ENCODE assay signal across 1 cellular context in genomic region chr10:3825244-3825643, GRCh38.
A peak's percentile ranks its signal among the peaks of the same experiment; 100 is the strongest.
TF ChIP-seq lines count a peak whose summit lies in the region.

No MANE protein-coding gene starts in this region.

TF ChIP-seq in K562, 482 proteins besides CTCF, POLR2A, EP300 and RAD21 (continued from another document):
- TF ChIP-seq SNRNP70 (optimal IDR thresholded peaks at IDR 0.05; ENCODE audit: low read depth, low read length) (no peak), UBTF (IDR thresholded peaks at IDR 0.05; ENCODE audit: borderline replicate concordance in 1 of 2, low read depth in 2 of 2, low read length in 2 of 2) (0 out of 4 replicates have a peak, but pooled peaks of 1 of the 2 experiments have one; percentile 47), ZNF766 (CRISPR knock-in tag; conservative IDR thresholded peaks at IDR 0.05) (0 out of 2 replicates have a peak, but pooled peaks have one; percentile 27), CBFA2T3 (IDR thresholded peaks at IDR 0.05) (peak; percentile 68), ZBTB26 (CRISPR knock-in tag; IDR thresholded peaks at IDR 0.05) (no peak), ETS2 (tag; IDR thresholded peaks at IDR 0.05; ENCODE audit: borderline replicate concordance, poor library complexity, severe bottlenecking) (no peak), SMARCA4 (IDR thresholded peaks at IDR 0.05) (peak; percentile 41; the same call in 1 of the 2 replicates), ZNF639 (CRISPR knock-in tag; conservative IDR thresholded peaks at IDR 0.05 in 1 of 2, IDR thresholded peaks at IDR 0.05 in 1 of 2) (0 out of 4 replicates have a peak, but pooled peaks of 1 of the 2 experiments have one; percentile 21), HDAC1 (IDR thresholded peaks at IDR 0.05) (peak in 1 of 2 experiments; percentile 49; a peak in 2 of 4 replicates), RCOR1 (IDR thresholded peaks at IDR 0.05; ENCODE audit: borderline replicate concordance in 1 of 2, low read depth in 2 of 2, low read length in 2 of 2) (peak; percentile 9 to 85; a peak in 2 of 4 replicates), ATF7 (IDR thresholded peaks at IDR 0.05) (peak; percentile 82), HNRNPLL (IDR thresholded peaks at IDR 0.05; ENCODE audit: low read depth, low read length, poor library complexity, severe bottlenecking) (no peak), ILK (tag; IDR thresholded peaks at IDR 0.05; ENCODE audit: borderline replicate concordance, low read depth) (no peak), HMGN3 (IDR thresholded peaks at IDR 0.05; ENCODE audit: borderline replicate concordance, extremely low read depth, insufficient read length, low read depth, low read length) (no peak), TEAD1 (CRISPR knock-in tag; IDR thresholded peaks at IDR 0.05) (peak in 1 of 2 experiments; percentile 31; a peak in 1 of 4 replicates), TEAD4 (IDR thresholded peaks at IDR 0.05; ENCODE audit: low read length) (peak; percentile 55), TEAD4 (CRISPR knock-in tag; IDR thresholded peaks at IDR 0.05; ENCODE audit: borderline replicate concordance) (no peak), BHLHE40 (IDR thresholded peaks at IDR 0.05; ENCODE audit: low read length) (peak; percentile 20; the same call in 1 of the 2 replicates), FOSL1 (tag; conservative IDR thresholded peaks at IDR 0.05) (peak; percentile 45; the same call in 1 of the 2 replicates), JUND (IDR thresholded peaks at IDR 0.05; ENCODE audit: borderline replicate concordance, low read depth, low read length) (peak; percentile 63), JUND (tag; IDR thresholded peaks at IDR 0.05; ENCODE audit: borderline replicate concordance, low read depth, low read length) (peak; percentile 74; the same call in 1 of the 3 replicates), DPF2 (IDR thresholded peaks at IDR 0.05) (0 out of 2 replicates have a peak, but pooled peaks have one; percentile 25), TARDBP (IDR thresholded peaks at IDR 0.05) (no peak), ATF3 (IDR thresholded peaks at IDR 0.05) (peak; percentile 61; the same call in 1 of the 2 replicates), ATF3 (CRISPR knock-in tag; conservative IDR thresholded peaks at IDR 0.05) (no peak), KDM1A (IDR thresholded peaks at IDR 0.05) (peak; percentile 75 to 81), TBL1XR1 (IDR thresholded peaks at IDR 0.05; ENCODE audit: low read length in 2 of 2) (0 out of 4 replicates have a peak, but pooled peaks of 1 of the 2 experiments have one; percentile 36), SMARCE1 (IDR thresholded peaks at IDR 0.05) (peak; percentile 45; the same call in 1 of the 2 replicates), TCF3 (CRISPR knock-in tag; IDR thresholded peaks at IDR 0.05) (peak; percentile 40)
TF ChIP-seq in K562: peak in this region for 24.
